11 cellular contexts compared by ENCODE assay signal in genomic region chr15:85642693-85643058, GRCh38.
A peak's percentile ranks its signal among the peaks of the same experiment; 100 is the strongest.
DNase-seq lines count a peak whose midpoint lies in the region; ATAC-seq and TF ChIP-seq lines count a peak whose summit lies in the region.
"Had no signal": no experiment of that assay in that cellular context is flagged by ENCODE, and none has a peak within 500 bp of the region (broad histone marks: within the 10 kb centered on the region; RNA-seq: fewer than 3 reads in every experiment).

No MANE protein-coding gene starts in this region.

- no peak for ATAC-seq in WTC11
- ATAC-seq in GM18520 (IDR thresholded peaks at IDR 0.05; ENCODE audit: unreplicated experiment): no peak
- ATAC-seq: naive thymus-derived CD4-positive, alpha-beta T cell had no signal

- CTCF ChIA-PET in WTC11 (lab: Charles Lee): interaction anchor here (0.6 kb wide), 1 partner anchor 630 kb away, joined by 5 read pairs; no protein-coding TSS in a partner anchor

- H3K4me2 ChIP-seq in mesenchymal stem cell (ENCODE audit: low read length, poor library complexity, severe bottlenecking): no peak overlapping the region

- H3K79me1 ChIP-seq in mesenchymal stem cell (replicated peaks; ENCODE audit: low read length, poor library complexity, severe bottlenecking): peaks cover 11% of the 10 kb centered on the region

- no peak overlapping the region for H3K4ac ChIP-seq in mesenchymal stem cell (ENCODE audit: low read depth in 1 of 2, low read length in 2 of 2)

- no peak overlapping the region for H2BK120ac ChIP-seq in mesenchymal stem cell (ENCODE audit: low read depth, low read length)

- no peak overlapping the region for H2BK5ac ChIP-seq in mesenchymal stem cell (ENCODE audit: low read depth, low read length, poor library complexity, severe bottlenecking)

- H4K91ac ChIP-seq in mesenchymal stem cell (ENCODE audit: low read length): no peak overlapping the region

- no peaks in the 10 kb centered on the region for H3K9me3 ChIP-seq in esophagus squamous epithelium
- no peaks in the 10 kb centered on the region for H3K9me3 ChIP-seq in mesenchymal stem cell (ENCODE audit: control insufficient read depth, low read length)
- H3K9me3 ChIP-seq in stomach smooth muscle (ENCODE audit: control insufficient read depth in 2 of 2, low read length in 2 of 2): no peaks in the 10 kb centered on the region
- H3K9me3 ChIP-seq: HAP-1 had no signal

- no peak for TF ChIP-seq CTCF in WTC11 (IDR thresholded peaks at IDR 0.05)
- no peak for TF ChIP-seq CTCF in esophagus squamous epithelium (IDR thresholded peaks at IDR 0.05)

- no peak overlapping the region for H2BK12ac ChIP-seq in mesenchymal stem cell (ENCODE audit: low read length in 2 of 2)

- H3K27me3 Mint-ChIP-seq in WTC11 (ENCODE audit: low read depth): no peaks in the 10 kb centered on the region
- H3K27me3 Mint-ChIP-seq: naive thymus-derived CD4-positive, alpha-beta T cell had no signal

- H3K4me1 ChIP-seq in esophagus squamous epithelium: peaks cover 10 to 53% (median 31%) of the 10 kb centered on the region in 3 donors
- H3K4me1 ChIP-seq in mesenchymal stem cell (ENCODE audit: control insufficient read depth, insufficient read depth, low read depth, low read length): peaks cover 6% of the 10 kb centered on the region
- H3K4me1 ChIP-seq in stomach smooth muscle (ENCODE audit: control insufficient read depth, insufficient read depth, low read length): peaks cover 27% of the 10 kb centered on the region

- DNase-seq in WTC11 (ENCODE audit: low spot score) (no peak), esophagus squamous epithelium (lab: John Stamatoyannopoulos, UW) (no peak), mesenchymal stem cell (peak; percentile 76), A172 (ENCODE audit: low spot score) (no peak), occipital lobe (lab: John Stamatoyannopoulos, UW) (no peak)
- DNase-seq in stimulated activated CD4-positive, alpha-beta T cell treated with anti-CD3 and anti-CD28 coated beads, Interleukin-4, amount 100 ng/mL, for 1 hour: no peak
- DNase-seq: naive thymus-derived CD4-positive, alpha-beta T cell; NCI-H1436 treated with DMSO at 0.1 percent for 48 hours had no signal

- no peak overlapping the region for H2BK15ac ChIP-seq in mesenchymal stem cell (ENCODE audit: low read depth, poor library complexity, severe bottlenecking)

- H2AK5ac ChIP-seq in mesenchymal stem cell (ENCODE audit: low read length, severe bottlenecking): no peak overlapping the region

- H3K27me3 ChIP-seq in esophagus squamous epithelium (no peaks in the 10 kb centered on the region), mesenchymal stem cell (ENCODE audit: control insufficient read depth in 1 of 2, insufficient read depth in 1 of 2, low read length in 2 of 2) (no peaks in the 10 kb centered on the region), stomach smooth muscle (ENCODE audit: control insufficient read depth in 1 of 2, insufficient read depth in 2 of 2, low read length in 2 of 2) (no peaks in the 10 kb centered on the region)

- peak overlapping the region in 1 of 2 experiments; percentile 12 for H3K18ac ChIP-seq in mesenchymal stem cell (ENCODE audit: low read depth in 1 of 2, low read length in 2 of 2)

- H3K14ac ChIP-seq in mesenchymal stem cell (ENCODE audit: low read length in 2 of 2): no peak overlapping the region

- H3K36me3 Mint-ChIP-seq in WTC11: peaks cover 25% of the 10 kb centered on the region

- peaks cover 4% of the 10 kb centered on the region for H3K9me3 Mint-ChIP-seq in WTC11

- intact Hi-C loops in esophagus squamous epithelium (cut with DNase I): no loop called here

- POLR2A ChIA-PET in WTC11 (lab: Charles Lee): no interaction called here

- H3K23ac ChIP-seq in mesenchymal stem cell (ENCODE audit: low read length in 2 of 2): no peak overlapping the region

- H3K9ac ChIP-seq in mesenchymal stem cell (ENCODE audit: low read length): peak overlapping the region; percentile 86
- H3K9ac ChIP-seq in stomach smooth muscle (ENCODE audit: low read length in 2 of 2): peak overlapping the region; percentile 83 to 84

- WGBS in esophagus squamous epithelium, 2 donors: 65 to 68% methylated on average over 6 of the region's 6 CpGs
- WGBS in mesenchymal stem cell: 52% methylated on average over 3 of the region's 6 CpGs

- TF ChIP-seq POLR2A in esophagus squamous epithelium (IDR thresholded peaks at IDR 0.05): no peak

- no peak overlapping the region for H4K8ac ChIP-seq in mesenchymal stem cell (ENCODE audit: low read length)

- H3K4me3 ChIP-seq in esophagus squamous epithelium (peak overlapping the region in 3 of 4 donors; percentile 9 to 37 (median 17)), mesenchymal stem cell (ENCODE audit: insufficient read depth in 1 of 2, low read depth in 1 of 2, low read length in 2 of 2) (peak overlapping the region in 1 of 2 experiments; percentile 42), stomach smooth muscle (ENCODE audit: low read length in 2 of 2) (peak overlapping the region; percentile 49 to 71)
- H3K4me3 ChIP-seq: HAP-1 had no signal

- H3K27ac ChIP-seq in esophagus squamous epithelium (peak overlapping the region; percentile 71 to 89 (median 87)), mesenchymal stem cell (ENCODE audit: low read length, poor library complexity, severe bottlenecking) (no peak overlapping the region), stomach smooth muscle (ENCODE audit: low read length) (peak overlapping the region; percentile 90)

- H2AFZ ChIP-seq in mesenchymal stem cell (ENCODE audit: low read depth, low read length): no peak overlapping the region

- H3K36me3 ChIP-seq in esophagus squamous epithelium (peaks cover 0 to 66% (median 8%) of the 10 kb centered on the region in 3 donors), mesenchymal stem cell (ENCODE audit: control insufficient read depth in 1 of 2, insufficient read depth in 2 of 2, low read depth in 1 of 2, low read length in 2 of 2) (peaks cover 6 to 53% of the 10 kb centered on the region in 2 experiments), stomach smooth muscle (ENCODE audit: control insufficient read depth in 2 of 2, insufficient read depth in 2 of 2, low read length in 2 of 2) (peaks cover 9 to 14% of the 10 kb centered on the region in 2 donors)

- H3K27ac Mint-ChIP-seq in WTC11: peak overlapping the region; percentile 55; the same call in 1 of the 2 replicates
- H3K27ac Mint-ChIP-seq: naive thymus-derived CD4-positive, alpha-beta T cell had no signal

- peaks cover 11% of the 10 kb centered on the region for H3K4me1 Mint-ChIP-seq in WTC11

- H3K4me3 Mint-ChIP-seq in WTC11: no peak overlapping the region
- H3K4me3 Mint-ChIP-seq: naive thymus-derived CD4-positive, alpha-beta T cell had no signal

TF ChIP-seq in WTC11, 78 proteins besides CTCF, POLR2A, EP300 and RAD21 (continues in another document):
- TF ChIP-seq ZNF219 (CRISPR knock-in tag; IDR thresholded peaks at IDR 0.05; ENCODE audit: borderline replicate concordance): no peak
- no peak for TF ChIP-seq ZNF425 (CRISPR knock-in tag; conservative IDR thresholded peaks at IDR 0.05)
- no peak for TF ChIP-seq CBFB (CRISPR knock-in tag; IDR thresholded peaks at IDR 0.05; ENCODE audit: low read depth)
- no peak for TF ChIP-seq AFF4 (CRISPR knock-in tag; IDR thresholded peaks at IDR 0.05; ENCODE audit: borderline replicate concordance)
- TF ChIP-seq USF1 (CRISPR knock-in tag; IDR thresholded peaks at IDR 0.05): no peak
- TF ChIP-seq NR2C2 (CRISPR knock-in tag; IDR thresholded peaks at IDR 0.05): no peak
